Comparison of ENCODE assay signal across 19 cellular contexts in the genomic region with DNA sequence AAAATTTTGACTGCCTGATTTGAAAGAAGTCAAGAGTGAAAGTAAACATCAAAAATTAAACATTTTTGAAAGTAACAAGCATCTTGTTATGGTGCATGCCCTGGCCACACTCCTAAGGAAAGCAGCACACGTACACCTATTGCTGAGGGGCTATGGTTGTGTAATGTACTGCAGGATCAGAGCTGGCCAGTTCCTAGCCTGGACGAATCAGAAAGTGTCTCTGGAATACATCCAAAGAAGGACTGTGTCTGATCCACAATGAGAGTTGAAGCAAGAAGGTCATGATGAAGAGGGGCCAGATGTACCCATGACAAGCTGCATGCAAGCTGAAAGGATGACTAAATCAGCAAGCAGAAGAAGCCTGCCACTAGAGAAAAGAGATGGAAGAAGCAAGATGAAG.
"Had no signal": no experiment of that assay in that cellular context is flagged by ENCODE, and none has a peak within 500 bp of the region (broad histone marks: within the 10 kb centered on the region; RNA-seq: fewer than 3 reads in every experiment).

No MANE protein-coding gene starts in this region.

- H3K9me3 ChIP-seq: gastroesophageal sphincter, neutrophil, pancreas, psoas muscle, thyroid gland had no signal

- H3K27me3 ChIP-seq: gastroesophageal sphincter, neutrophil, pancreas, thyroid gland had no signal

- H3K36me3 ChIP-seq: gastroesophageal sphincter, neutrophil, pancreas, thyroid gland had no signal

- DNase-seq: activated CD4-positive, alpha-beta T cell treated with anti-CD3 and anti-CD28 coated beads for 1 hour; activated CD4-positive, alpha-beta T cell treated with anti-CD3 and anti-CD28 coated beads, Interleukin-2, amount 50 U/mL, for 1 hour; activated CD8-positive, alpha-beta T cell treated with anti-CD3 and anti-CD28 coated beads, Interleukin-2, amount 10 ng/mL, durations not matched to agents 7 days and 5 days; activated gamma-delta T cell; activated naive CD4-positive, alpha-beta T cell treated with anti-CD3 and anti-CD28 coated beads, Interleukin-2, amount 50 U/mL, for 16 hours; activated naive CD8-positive, alpha-beta T cell treated with anti-CD3 and anti-CD28 coated beads, Interleukin-2, amount 50 U/mL, for 24 hours; anterior cingulate cortex; effector memory CD4-positive, alpha-beta T cell; head of caudate nucleus; hypothalamus; pancreas; psoas muscle; right cardiac atrium; stimulated activated CD4-positive, alpha-beta T cell treated with anti-CD3 and anti-CD28 coated beads, Interleukin-1b, Interleukin-23, amount 100 ng/mL, for 48 hours; substantia nigra; thyroid gland had no signal

- H3K27ac ChIP-seq: gastroesophageal sphincter, neutrophil, pancreas, psoas muscle, skin epidermis, thyroid gland had no signal

- H3K4me1 ChIP-seq: gastroesophageal sphincter, pancreas, psoas muscle, thyroid gland had no signal

- H3K4me3 ChIP-seq: gastroesophageal sphincter, pancreas, psoas muscle, skin epidermis, thyroid gland had no signal
